ENCODE assay signal across 14 cellular contexts in the genomic region with DNA sequence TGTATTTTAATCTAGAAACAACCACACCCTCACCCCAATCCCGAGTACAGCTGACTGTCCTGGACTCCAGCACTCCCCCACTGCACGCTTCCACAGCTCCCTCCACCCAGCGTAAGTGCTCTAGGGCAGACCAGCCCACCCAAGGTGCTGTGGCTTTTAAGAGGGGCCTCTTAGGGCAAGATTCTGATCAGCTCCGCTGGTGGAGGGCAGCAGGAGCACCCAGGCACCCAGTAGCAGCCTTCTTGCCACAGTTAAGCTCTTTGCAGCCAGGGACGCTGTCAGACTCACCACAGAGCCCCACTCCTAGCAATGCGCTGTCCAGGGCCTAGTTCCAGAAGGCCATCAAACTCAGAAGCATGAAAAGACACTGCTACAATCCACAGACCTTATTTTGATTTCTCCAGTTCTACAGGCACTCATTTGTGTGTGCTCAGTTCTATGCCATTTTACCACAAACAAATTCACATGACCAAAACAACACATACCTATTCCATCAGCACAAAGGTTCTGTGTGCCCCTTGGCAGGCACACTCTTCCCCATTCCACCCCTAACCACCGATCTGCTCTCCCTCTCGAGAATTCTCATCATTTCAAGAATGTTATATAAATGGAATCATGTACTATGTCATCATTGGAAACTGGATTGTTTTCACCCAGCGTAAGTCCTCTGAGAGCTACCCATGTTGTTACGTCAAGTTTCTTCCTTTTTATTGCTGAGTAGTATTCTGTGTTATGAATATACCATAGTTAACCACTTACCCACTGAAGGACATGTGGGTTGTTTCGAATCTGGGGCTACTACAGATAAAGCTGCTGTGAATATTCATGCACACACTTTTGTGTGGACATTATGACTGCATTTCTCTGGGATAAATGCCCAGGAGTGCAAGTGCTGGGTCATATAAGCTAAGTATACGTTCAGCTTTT. TPM values are rescaled to one million over a fixed set of nuclear protein-coding genes. Genes with fewer than 3 reads are reported as not detected.
DNase-seq lines count a peak whose midpoint lies in the region; ATAC-seq and TF ChIP-seq lines count a peak whose summit lies in the region.
"Had no signal": no experiment of that assay in that cellular context is flagged by ENCODE, and none has a peak within 500 bp of the region (broad histone marks: within the 10 kb centered on the region; RNA-seq: fewer than 3 reads in every experiment).

No MANE protein-coding gene starts in this region.

- H3K9me3 ChIP-seq in CD8-positive, alpha-beta memory T cell (ENCODE audit: low read length), result no peaks in the 10 kb centered on the region
- H3K9me3 ChIP-seq: thoracic aorta had no signal

- TF ChIP-seq CTCF in NB4 (IDR thresholded peaks at IDR 0.05; ENCODE audit: low read depth, low read length) (no peak), natural killer cell (IDR thresholded peaks at IDR 0.05) (no peak)

- intact Hi-C loops in natural killer cell (cut with micrococcal nuclease), result no loop called here

- no peaks in the 10 kb centered on the region for H3K27me3 ChIP-seq in CD8-positive, alpha-beta memory T cell (ENCODE audit: insufficient read depth, low read length, poor library complexity, severe bottlenecking)

- POLR2A ChIA-PET in CD8-positive, alpha-beta memory T cell (lab: Charles Lee), result no interaction called here

- no peak for DNase-seq in CD8-positive, alpha-beta memory T cell
- peak; percentile 25 for DNase-seq in NB4 (ENCODE audit: low read depth)
- DNase-seq in natural killer cell, result no peak
- no peak for DNase-seq in Ammon's horn (ENCODE audit: low spot score)
- no peak for DNase-seq in NCI-H510A treated with DMSO at 0.1 percent for 48 hours (lab: John Stamatoyannopoulos, UW)
- DNase-seq: activated gamma-delta T cell, foreskin fibroblast, kidney glomerular epithelial cell, MV-4-11 had no signal

- H3K4me1 ChIP-seq in CD8-positive, alpha-beta memory T cell (ENCODE audit: insufficient read depth, low read length), result peaks cover 43% of the 10 kb centered on the region

- H3K36me3 Mint-ChIP-seq in CD8-positive, alpha-beta memory T cell, result peaks cover 0 to 15% (median 8%) of the 10 kb centered on the region in 3 donors
- no peaks in the 10 kb centered on the region for H3K36me3 Mint-ChIP-seq in natural killer cell

- peak overlapping the region; percentile 21 to 95 (median 68) for H3K27ac Mint-ChIP-seq in CD8-positive, alpha-beta memory T cell
- H3K27ac Mint-ChIP-seq in natural killer cell, result peak overlapping the region; percentile 84 to 98

- H3K27ac ChIP-seq in CD8-positive, alpha-beta memory T cell (ENCODE audit: low read depth, low read length), result no peak overlapping the region
- H3K27ac ChIP-seq in angular gyrus (ENCODE audit: low read depth, low read length), result peak overlapping the region; percentile 56
- H3K27ac ChIP-seq: coronary artery, thoracic aorta had no signal

- TF ChIP-seq POLR2A in NB4 (IDR thresholded peaks at IDR 0.05; ENCODE audit: extremely low read depth, insufficient read length), result no peak

- no peaks in the 10 kb centered on the region for H3K9me3 Mint-ChIP-seq in CD8-positive, alpha-beta memory T cell
- no peaks in the 10 kb centered on the region for H3K9me3 Mint-ChIP-seq in natural killer cell

- H3K4me3 Mint-ChIP-seq in CD8-positive, alpha-beta memory T cell, result no peak overlapping the region
- H3K4me3 Mint-ChIP-seq in natural killer cell, result peak overlapping the region; percentile 73

- H3K4me1 Mint-ChIP-seq in CD8-positive, alpha-beta memory T cell, result peaks cover 65 to 85% (median 83%) of the 10 kb centered on the region in 3 donors
- peaks cover 82 to 83% of the 10 kb centered on the region in 2 donors for H3K4me1 Mint-ChIP-seq in natural killer cell

- CTCF ChIA-PET in CD8-positive, alpha-beta memory T cell (lab: Charles Lee), result interaction anchor here (0.9 kb wide), 1 partner anchor 10 kb away, joined by 3 read pairs; no protein-coding TSS in a partner anchor

- no peaks in the 10 kb centered on the region for H3K36me3 ChIP-seq in CD8-positive, alpha-beta memory T cell (ENCODE audit: insufficient read depth, low read length)
- H3K36me3 ChIP-seq: thoracic aorta had no signal

- H3K27me3 Mint-ChIP-seq in CD8-positive, alpha-beta memory T cell, result no peaks in the 10 kb centered on the region
- no peaks in the 10 kb centered on the region for H3K27me3 Mint-ChIP-seq in natural killer cell (ENCODE audit: low read depth in 2 of 2)

- ATAC-seq in natural killer cell (no peak), HG03095 (IDR thresholded peaks at IDR 0.05; ENCODE audit: unreplicated experiment) (no peak), GM21576 (IDR thresholded peaks at IDR 0.05; ENCODE audit: unreplicated experiment) (no peak)

- H3K4me3 ChIP-seq in CD8-positive, alpha-beta memory T cell (ENCODE audit: low read length), result no peak overlapping the region
- no peak overlapping the region for H3K4me3 ChIP-seq in NB4 (ENCODE audit: low read depth, low read length)
- H3K4me3 ChIP-seq: coronary artery, thoracic aorta had no signal

RNA-seq across cellular contexts. Expression of a gene that starts 40.4 kb away (rescaled TPM):
- 10 to 100 TPM; 52.6 to 60.3 TPM for total RNA-seq in CD8-positive, alpha-beta memory T cell
- 91.9 TPM for polyA plus RNA-seq in CD8-positive, alpha-beta memory T cell
- total RNA-seq in natural killer cell, result 100 to 1,000 TPM; 110 to 115 (median 112) TPM
